In genomic region chr21:40852563-40852962, GRCh38 we compare ENCODE assay signal across 19 cellular contexts. TPM values are rescaled to one million over a fixed set of nuclear protein-coding genes. Genes with fewer than 3 reads are reported as not detected.
"Had no signal": no experiment of that assay in that cellular context is flagged by ENCODE, and none has a peak within 500 bp of the region (broad histone marks: within the 10 kb centered on the region; RNA-seq: fewer than 3 reads in every experiment).

No MANE protein-coding gene starts in this region.

- H3K4me3 Mint-ChIP-seq: activated naive CD4-positive, alpha-beta T cell treated with anti-CD3 and anti-CD28 coated beads, Interleukin-2, amount 10 ng/mL, durations not matched to agents 7 days and 5 days; dendritic cell treated with granulocyte-macrophage colony-stimulating factor and Interleukin-4, amounts not matched to agents 40 ng/mL and 50 ng/mL, for 4 days; immature natural killer cell; stimulated activated naive CD8-positive, alpha-beta T cell treated with anti-CD3 and anti-CD28 coated beads, Interleukin-15, amount 100 ng/mL, for 72 hours had no signal

- H3K27ac ChIP-seq: ascending aorta, breast epithelium, ovary, sigmoid colon, thoracic aorta had no signal

- DNase-seq: activated CD4-positive, alpha-beta T cell treated with anti-CD3 and anti-CD28 coated beads, Interleukin-2, amount 50 U/mL, for 1 hour; activated naive CD4-positive, alpha-beta T cell treated with anti-CD3 and anti-CD28 coated beads, Interleukin-2, amount 10 ng/mL, durations not matched to agents 7 days and 5 days; effector memory CD4-positive, alpha-beta T cell; head of caudate nucleus; immature natural killer cell; left cardiac atrium; ovary; sigmoid colon; stimulated activated CD4-positive, alpha-beta T cell treated with anti-CD3 and anti-CD28 coated beads, Interleukin-1b, Interleukin-23, amount 100 ng/mL, for 48 hours; stimulated activated naive CD8-positive, alpha-beta T cell treated with anti-CD3 and anti-CD28 coated beads, Interleukin-15, amount 100 ng/mL, for 72 hours; T-helper 2 cell had no signal

- H3K36me3 Mint-ChIP-seq: activated naive CD4-positive, alpha-beta T cell treated with anti-CD3 and anti-CD28 coated beads, Interleukin-2, amount 10 ng/mL, durations not matched to agents 7 days and 5 days; immature natural killer cell had no signal

- H3K4me1 Mint-ChIP-seq: activated naive CD4-positive, alpha-beta T cell treated with anti-CD3 and anti-CD28 coated beads, Interleukin-2, amount 10 ng/mL, durations not matched to agents 7 days and 5 days; immature natural killer cell; stimulated activated naive CD8-positive, alpha-beta T cell treated with anti-CD3 and anti-CD28 coated beads, Interleukin-15, amount 100 ng/mL, for 72 hours had no signal

- FAIRE-seq: frontal cortex had no signal

- H3K27ac Mint-ChIP-seq: activated naive CD4-positive, alpha-beta T cell treated with anti-CD3 and anti-CD28 coated beads, Interleukin-2, amount 10 ng/mL, durations not matched to agents 7 days and 5 days; dendritic cell treated with granulocyte-macrophage colony-stimulating factor and Interleukin-4, amounts not matched to agents 40 ng/mL and 50 ng/mL, for 4 days; immature natural killer cell; stimulated activated naive CD8-positive, alpha-beta T cell treated with anti-CD3 and anti-CD28 coated beads, Interleukin-15, amount 100 ng/mL, for 72 hours had no signal

- ATAC-seq: activated CD4-positive, CD25-positive, alpha-beta regulatory T cell treated with anti-CD3 and anti-CD28 coated beads, Interleukin-2, amount 50 U/mL, for 24 hours; left cardiac atrium; stimulated activated naive CD8-positive, alpha-beta T cell treated with anti-CD3 and anti-CD28 coated beads, Interleukin-15, amount 100 ng/mL, for 72 hours had no signal

- H3K27me3 ChIP-seq: ascending aorta, ovary had no signal

- H3K9me3 Mint-ChIP-seq: activated naive CD4-positive, alpha-beta T cell treated with anti-CD3 and anti-CD28 coated beads, Interleukin-2, amount 10 ng/mL, durations not matched to agents 7 days and 5 days had no signal

- H3K4me1 ChIP-seq: ascending aorta, breast epithelium, sigmoid colon had no signal

- H3K9me3 ChIP-seq: ascending aorta, ovary, thoracic aorta had no signal

RNA-seq across cellular contexts. Expression of gene DSCAM, which starts 5.6 kb away (rescaled TPM):
- total RNA-seq: activated CD8-positive, alpha-beta memory T cell treated with anti-CD3 and anti-CD28 coated beads for 36 hours; ascending aorta; left cardiac atrium; thoracic aorta; ureter had no signal
- polyA plus RNA-seq: immature natural killer cell had no signal
